In the genomic region with DNA sequence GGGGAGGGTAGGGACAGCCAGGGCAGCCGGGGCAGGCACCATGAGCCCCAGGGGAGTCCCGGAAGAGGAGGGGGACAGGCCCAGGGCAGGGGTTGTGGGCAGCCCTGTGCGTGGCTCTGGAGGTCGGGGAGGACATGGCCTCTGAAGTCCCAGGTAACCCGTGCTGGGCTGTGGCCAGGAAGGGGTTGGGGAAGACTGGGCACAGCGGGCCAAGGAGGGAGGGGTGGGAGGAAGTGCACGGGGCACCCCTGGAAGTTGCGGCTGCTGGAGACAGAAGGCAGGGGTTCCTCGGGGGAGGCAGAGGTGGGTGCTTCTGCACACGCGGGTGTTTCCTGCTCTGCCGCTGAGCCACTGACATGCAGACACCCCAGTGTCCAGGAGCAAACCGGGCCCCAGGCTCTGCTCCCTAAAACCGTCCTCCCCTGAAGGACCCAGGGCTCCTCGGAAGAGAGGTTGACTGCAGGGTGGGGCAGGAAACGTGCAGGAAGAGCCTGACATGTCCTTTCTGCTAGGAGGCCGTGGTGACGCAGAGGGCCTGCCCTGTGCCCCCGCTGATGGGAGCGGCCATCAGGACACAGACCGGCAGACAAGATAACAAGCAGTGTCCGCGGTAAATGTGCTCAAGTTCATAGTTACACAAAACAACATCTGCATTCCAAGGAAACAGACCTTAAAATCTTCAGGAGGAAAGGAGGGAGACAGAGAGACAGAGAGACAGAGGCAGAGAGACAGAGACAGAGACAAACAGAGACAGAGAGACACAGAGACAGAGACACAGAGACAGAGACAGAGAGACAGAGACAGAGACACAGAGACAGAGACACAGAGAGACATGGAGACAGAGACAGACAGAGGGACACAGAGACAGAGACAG, we compare ENCODE assay signal across 8 cellular contexts. TPM values are rescaled to one million over a fixed set of nuclear protein-coding genes. Genes with fewer than 3 reads are reported as not detected.
DNase-seq lines count a peak whose midpoint lies in the region; ATAC-seq and TF ChIP-seq lines count a peak whose summit lies in the region.

No MANE protein-coding gene starts in this region.

- no peak overlapping the region for H3K4me3 ChIP-seq in NB4 (ENCODE audit: low read depth, low read length)
- no peak overlapping the region for H3K4me3 ChIP-seq in right cardiac atrium (ENCODE audit: low read length)
- no peak overlapping the region for H3K4me3 ChIP-seq in uterus

- H3K4me1 ChIP-seq in right cardiac atrium (ENCODE audit: control insufficient read depth, insufficient read depth, low read length) (no peaks in the 10 kb centered on the region), uterus (no peaks in the 10 kb centered on the region)

- intact Hi-C loops in right cardiac atrium (cut with DNase I): loop anchor here in 2 of 4 donors (5.0 to 10.0 kb wide), 4 partner anchors 43 to 308 kb away; a partner anchor contains a TSS
- intact Hi-C loops in uterus (cut with DNase I; ENCODE audit: low total_unique reads): no loop called here

- H3K27me3 ChIP-seq in right cardiac atrium (ENCODE audit: control insufficient read depth, insufficient read depth) (no peaks in the 10 kb centered on the region), uterus (no peaks in the 10 kb centered on the region)

- ATAC-seq in right cardiac atrium: peak; percentile 35 to 75
- ATAC-seq in GM21717 (IDR thresholded peaks at IDR 0.05; ENCODE audit: unreplicated experiment): no peak
- no peak for ATAC-seq in esophagus mucosa

- TF ChIP-seq CTCF in NB4 (IDR thresholded peaks at IDR 0.05; ENCODE audit: low read depth, low read length) (no peak), uterus (IDR thresholded peaks at IDR 0.05) (no peak)

- H3K27ac ChIP-seq in right cardiac atrium (ENCODE audit: low read length) (no peak overlapping the region), uterus (no peak overlapping the region)

- no peaks in the 10 kb centered on the region for H3K36me3 ChIP-seq in uterus

- TF ChIP-seq POLR2A in NB4 (IDR thresholded peaks at IDR 0.05; ENCODE audit: extremely low read depth, insufficient read length) (no peak), uterus (IDR thresholded peaks at IDR 0.05) (no peak)

- DNase-seq in NB4 (ENCODE audit: low read depth) (peak; percentile 63), right cardiac atrium (peak; percentile 65 to 85 (median 81)), uterus (no peak), NCI-H1436 (lab: John Stamatoyannopoulos, UW) (no peak)
- peak; percentile 60 to 64 for DNase-seq in activated T-cell treated with anti-CD3 and anti-CD28 coated beads, Interleukin-2, amount 50 U/mL, for 48 hours
- peak; percentile 44 for DNase-seq in stimulated activated CD4-positive, alpha-beta T cell treated with anti-CD3 and anti-CD28 coated beads, Interleukin-4, amount 100 ng/mL, for 1 hour

- WGBS in right cardiac atrium: 48% methylated on average over 23 of the region's 23 CpGs

- no peaks in the 10 kb centered on the region for H3K9me3 ChIP-seq in right cardiac atrium (ENCODE audit: control insufficient read depth, low read length)
- no peaks in the 10 kb centered on the region for H3K9me3 ChIP-seq in uterus

RNA-seq across cellular contexts. Expression of a gene that starts 5.7 kb away (rescaled TPM):
- total RNA-seq in right cardiac atrium: not detected
- not detected for polyA plus RNA-seq in right cardiac atrium
- 1 to 10 TPM in 1 of 4 donors, under 1 TPM in 1, not detected in 2; 0.95 to 1.5 TPM for total RNA-seq in uterus
- 4.4 TPM for total RNA-seq in esophagus mucosa

RNA-seq across cellular contexts. Expression of a gene that starts 8.4 kb away (rescaled TPM):
- 10 to 100 TPM in 3 of 4 donors, 1 to 10 TPM in 1; 7.6 to 18.3 (median 14.8) TPM for total RNA-seq in right cardiac atrium
- 11.7 TPM for polyA plus RNA-seq in right cardiac atrium
- 100 to 1,000 TPM in 1 of 4 donors, 10 to 100 TPM in 3; 11.2 to 112 (median 25.1) TPM for total RNA-seq in uterus
- total RNA-seq in esophagus mucosa: 18.8 TPM

RNA-seq across cellular contexts. Expression of a gene that starts 9.7 kb away (rescaled TPM):
- not detected for total RNA-seq in right cardiac atrium
- not detected for polyA plus RNA-seq in right cardiac atrium
- 1 to 10 TPM in 1 of 4 donors, not detected in 3; 2.0 TPM for total RNA-seq in uterus
- 22.4 TPM for total RNA-seq in esophagus mucosa

RNA-seq across cellular contexts. Expression of a gene that starts 47.2 kb away (rescaled TPM):
- total RNA-seq in right cardiac atrium (under 1 TPM; 0.11 to 0.82 (median 0.24) TPM), uterus (not detected), esophagus mucosa (not detected)
- 0.81 TPM for polyA plus RNA-seq in right cardiac atrium

Comparison
In these comparisons a context has a peak if more than half of its experiments do, and no peak if none do; other contexts are left out.
1. DNase-seq: peak in NB4 (single experiment), activated T-cell treated with anti-CD3 and anti-CD28 coated beads, Interleukin-2, amount 50 U/mL, for 48 hours (2 of 2), right cardiac atrium (3 of 3) and stimulated activated CD4-positive, alpha-beta T cell treated with anti-CD3 and anti-CD28 coated beads, Interleukin-4, amount 100 ng/mL, for 1 hour (single experiment); none in uterus (0 of 2) and NCI-H1436 (single experiment).
2. ATAC-seq: peak in right cardiac atrium (2 of 2); none in GM21717 (single experiment) and esophagus mucosa (single experiment).